Comparison of ENCODE assay signal across 7 cellular contexts in the genomic region with DNA sequence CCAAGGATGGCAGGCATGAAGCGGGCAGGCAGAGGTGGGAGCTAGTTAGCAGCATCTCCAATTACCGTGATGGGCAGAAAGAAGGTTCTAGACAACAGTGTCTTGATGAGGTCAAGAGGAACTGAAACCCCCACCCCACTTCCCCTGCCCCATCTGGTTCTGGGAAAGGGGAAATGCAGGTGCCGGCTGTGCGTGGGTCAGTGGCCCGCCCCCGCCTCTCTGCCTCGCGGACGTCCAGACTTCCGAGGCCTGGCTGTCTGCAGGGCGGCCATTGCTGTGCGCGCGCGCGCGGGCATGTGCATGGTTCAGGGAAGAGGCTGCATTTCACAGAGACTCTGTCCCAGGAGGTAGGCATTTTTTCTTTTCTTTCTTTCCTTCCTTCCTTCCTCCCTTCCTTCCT. TPM values are rescaled to one million over a fixed set of nuclear protein-coding genes. Genes with fewer than 3 reads are reported as not detected.
DNase-seq lines count a peak whose midpoint lies in the region; ATAC-seq and TF ChIP-seq lines count a peak whose summit lies in the region.
"Not testable (repeated sequence)": the region's sequence is repeated elsewhere in the genome, so short reads cannot be mapped to it uniquely, and the experiment has no call there.

No MANE protein-coding gene starts in this region.

- not testable (repeated sequence) for H3K36me3 ChIP-seq in heart left ventricle

- not testable (repeated sequence) for H3K27me3 Mint-ChIP-seq in activated B cell treated with CpG ODN at 0.5 μM for 24 hours, memory B cell

- H3K27ac Mint-ChIP-seq in activated B cell treated with CpG ODN at 0.5 μM for 24 hours, memory B cell: not testable (repeated sequence)

- not testable (repeated sequence) for H3K9me3 ChIP-seq in heart left ventricle

- H3K27ac ChIP-seq in heart left ventricle: not testable (repeated sequence)

- not testable (repeated sequence) for H3K36me3 Mint-ChIP-seq in activated B cell treated with CpG ODN at 0.5 μM for 24 hours (ENCODE audit: low read depth); memory B cell

- ATAC-seq in GM18517 (IDR thresholded peaks at IDR 0.05; ENCODE audit: unreplicated experiment): peak; percentile 55
- ATAC-seq in GM21515 (IDR thresholded peaks at IDR 0.05; ENCODE audit: unreplicated experiment): peak; percentile 51
- peak; percentile 66 for ATAC-seq in HG02763 (IDR thresholded peaks at IDR 0.05; ENCODE audit: unreplicated experiment)
- ATAC-seq in HG03108 (IDR thresholded peaks at IDR 0.05; ENCODE audit: unreplicated experiment): peak; percentile 56
- ATAC-seq in activated B cell treated with CpG ODN at 0.5 μM for 24 hours (ENCODE audit: low read depth): peak; percentile 80
- ATAC-seq in heart left ventricle: peak in 3 of 4 donors; percentile 34 to 57 (median 51)
- ATAC-seq in memory B cell (ENCODE audit: low read depth): peak; percentile 90

- H3K9me3 Mint-ChIP-seq in activated B cell treated with CpG ODN at 0.5 μM for 24 hours, memory B cell: not testable (repeated sequence)

- not testable (repeated sequence) for H3K4me3 Mint-ChIP-seq in activated B cell treated with CpG ODN at 0.5 μM for 24 hours, memory B cell

- H3K4me3 ChIP-seq in heart left ventricle: not testable (repeated sequence)

- DNase-seq in activated B cell treated with CpG ODN at 0.5 μM for 24 hours, heart left ventricle: not testable (repeated sequence)
- DNase-seq in memory B cell (ENCODE audit: low spot score in 2 of 2): peak in 1 of 2 donors; percentile 46

- CTCF ChIA-PET in activated B cell treated with CpG ODN at 0.5 μM for 24 hours (lab: Charles Lee): not testable (repeated sequence)

- not testable (repeated sequence) for H3K27me3 ChIP-seq in heart left ventricle

- not testable (repeated sequence) for TF ChIP-seq CTCF in activated B cell treated with CpG ODN at 0.5 μM for 24 hours (IDR thresholded peaks at IDR 0.05); heart left ventricle (IDR thresholded peaks at IDR 0.05)

- intact Hi-C loops in activated B cell treated with CpG ODN at 0.5 μM for 24 hours (cut with micrococcal nuclease); heart left ventricle (cut with DNase I): not testable (repeated sequence)

- H3K4me1 Mint-ChIP-seq in activated B cell treated with CpG ODN at 0.5 μM for 24 hours, memory B cell: not testable (repeated sequence)

- not testable (repeated sequence) for TF ChIP-seq POLR2A in heart left ventricle (IDR thresholded peaks at IDR 0.05)

- POLR2A ChIA-PET in activated B cell treated with CpG ODN at 0.5 μM for 24 hours (lab: Charles Lee): not testable (repeated sequence)

- 93% methylated on average over 2 of the region's 17 CpGs; no CpG with 5 or more reads in 3 of the 4 donors for WGBS in heart left ventricle, 4 donors

- H3K4me1 ChIP-seq in heart left ventricle: not testable (repeated sequence)

RNA-seq across cellular contexts. Expression of a gene that starts 41.7 kb away (rescaled TPM):
- 16.7 and 18.9 TPM in 2 replicates for total RNA-seq in activated B cell treated with CpG ODN at 0.5 μM for 24 hours
- total RNA-seq in heart left ventricle: 100 to 1,000 TPM in 2 of 9 donors, 10 to 100 TPM in 7; 10.2 to 140 (median 14.1) TPM
- polyA plus RNA-seq in heart left ventricle: 100 to 1,000 TPM in 1 of 2 donors, 10 to 100 TPM in 1; 26.5 to 109 TPM
